In the genomic region with DNA sequence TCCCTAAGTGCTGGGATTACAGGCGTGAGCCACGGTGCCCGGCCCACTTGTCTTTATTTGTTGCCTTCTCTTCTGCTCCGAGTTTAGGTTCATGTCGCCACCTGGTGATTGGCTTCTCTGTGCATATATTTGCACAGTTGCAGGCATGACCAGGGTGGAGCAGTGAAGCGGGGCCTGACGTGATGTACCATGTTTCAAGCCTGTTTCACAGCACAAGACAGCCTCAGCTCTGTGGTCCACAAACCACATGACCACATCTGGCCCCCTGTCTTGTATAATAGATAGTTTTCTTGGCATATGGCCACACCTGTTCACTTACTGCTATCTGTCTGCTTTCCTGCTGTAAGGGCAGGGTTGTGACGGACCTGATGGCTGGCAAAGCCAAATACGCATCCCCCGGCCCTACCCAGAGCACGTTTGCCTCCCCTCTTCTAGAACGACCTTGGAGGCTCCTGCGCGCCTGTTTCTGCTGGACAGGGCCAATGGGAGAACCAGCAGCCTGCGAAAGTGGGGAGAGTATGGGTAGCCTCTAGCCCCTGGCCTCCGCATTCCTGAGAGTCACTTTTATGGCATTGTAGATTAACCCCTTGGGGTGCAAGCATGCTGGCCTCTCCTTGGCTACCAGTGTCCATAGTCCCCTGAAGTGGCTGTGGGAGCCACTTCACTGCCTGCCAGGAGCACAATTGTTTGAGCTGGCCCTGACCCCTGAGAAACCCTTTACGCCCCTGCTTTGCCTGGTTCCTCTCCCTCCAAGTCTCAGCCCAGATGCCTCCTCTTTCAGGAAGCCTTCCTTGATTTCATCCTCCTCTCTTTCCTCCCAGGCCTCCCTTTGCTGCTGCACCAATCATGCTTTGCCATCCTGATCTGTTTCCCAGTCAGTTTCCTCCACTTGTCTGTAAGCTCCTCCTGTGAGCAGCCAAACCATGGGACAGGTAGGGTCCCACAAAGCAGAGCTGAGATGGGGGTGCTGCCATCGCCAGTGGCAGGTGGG, we compare ENCODE assay signal across 7 cellular contexts. TPM values are rescaled to one million over a fixed set of nuclear protein-coding genes. Genes with fewer than 3 reads are reported as not detected.
DNase-seq lines count a peak whose midpoint lies in the region; ATAC-seq lines count a peak whose summit lies in the region.

No MANE protein-coding gene starts in this region.

- H3K9me3 ChIP-seq in adipocyte (ENCODE audit: control insufficient read depth, low read length), result no peaks in the 10 kb centered on the region

- no peaks in the 10 kb centered on the region for H3K36me3 ChIP-seq in adipocyte (ENCODE audit: control insufficient read depth, insufficient read depth, low read length, severe bottlenecking)

- no peak overlapping the region for H3K9ac ChIP-seq in adipocyte (ENCODE audit: low read length)

- no peak overlapping the region for H3K4me3 ChIP-seq in adipocyte (ENCODE audit: low read length)

- H3K27me3 ChIP-seq in adipocyte (replicated peaks; ENCODE audit: control insufficient read depth, insufficient read depth, low read length), result peaks cover 21% of the 10 kb centered on the region

- DNase-seq in EH (ENCODE audit: low read depth) (peak; percentile 41), GM19240 (ENCODE audit: insufficient read length, low spot score) (peak; percentile 53), NCI-H2171 treated with DMSO at 0.1 percent for 48 hours (lab: John Stamatoyannopoulos, UW) (peak; percentile 61), adipocyte (ENCODE audit: low read depth) (peak; percentile 42), left lobe of liver (ENCODE audit: low spot score) (peak; percentile 62), OCI-M2 (lab: John Stamatoyannopoulos, UW; ENCODE audit: unreplicated experiment) (no peak)

- ATAC-seq in HG03108 (IDR thresholded peaks at IDR 0.05; ENCODE audit: unreplicated experiment) (peak; percentile 77), left lobe of liver (peak; percentile 68)

- H3K4me1 ChIP-seq in adipocyte (ENCODE audit: control insufficient read depth, insufficient read depth, low read length), result no peaks in the 10 kb centered on the region

RNA-seq across cellular contexts. Expression of gene SH3TC1, which starts 6.0 kb away (rescaled TPM):
- 33.3 TPM for total RNA-seq in left lobe of liver

RNA-seq across cellular contexts. Expression of gene ABLIM2, which starts 34.4 kb away (rescaled TPM):
- total RNA-seq in left lobe of liver, result 3.6 TPM
